In genomic region chr12:88472775-88473174, GRCh38 we compare ENCODE assay signal across 19 cellular contexts.
DNase-seq lines count a peak whose midpoint lies in the region; ATAC-seq and TF ChIP-seq lines count a peak whose summit lies in the region.
"Had no signal": no experiment of that assay in that cellular context is flagged by ENCODE, and none has a peak within 500 bp of the region (broad histone marks: within the 10 kb centered on the region; RNA-seq: fewer than 3 reads in every experiment).

No MANE protein-coding gene starts in this region.

- peaks cover 26% of the 10 kb centered on the region for H3K4me1 Mint-ChIP-seq in neural progenitor cell
- no peaks in the 10 kb centered on the region for H3K4me1 Mint-ChIP-seq in effector memory CD8-positive, alpha-beta T cell (ENCODE audit: low read depth in 2 of 2)
- H3K4me1 Mint-ChIP-seq in activated T-cell treated with anti-CD3 and anti-CD28 coated beads, Interleukin-2, amount 50 U/mL, for 4 hours (ENCODE audit: low read depth): no peaks in the 10 kb centered on the region
- H3K4me1 Mint-ChIP-seq: T-helper 17 cell had no signal

- H3K4me3 Mint-ChIP-seq in neural progenitor cell: no peak overlapping the region
- H3K4me3 Mint-ChIP-seq in effector memory CD8-positive, alpha-beta T cell: no peak overlapping the region
- no peak overlapping the region for H3K4me3 Mint-ChIP-seq in activated T-cell treated with anti-CD3 and anti-CD28 coated beads, Interleukin-2, amount 50 U/mL, for 4 hours
- H3K4me3 Mint-ChIP-seq: activated CD4-positive, alpha-beta memory T cell treated with anti-CD3 and anti-CD28 coated beads for 36 hours; activated T-cell treated with anti-CD3 and anti-CD28 coated beads, Interleukin-2, amount 50 U/mL, for 72 hours; T-helper 17 cell had no signal

- peaks cover 30% of the 10 kb centered on the region for H3K9me3 Mint-ChIP-seq in neural progenitor cell
- H3K9me3 Mint-ChIP-seq in effector memory CD8-positive, alpha-beta T cell: peaks cover 2 to 7% of the 10 kb centered on the region in 2 donors
- H3K9me3 Mint-ChIP-seq in activated T-cell treated with anti-CD3 and anti-CD28 coated beads, Interleukin-2, amount 50 U/mL, for 4 hours: peaks cover 7% of the 10 kb centered on the region
- H3K9me3 Mint-ChIP-seq: activated CD4-positive, alpha-beta memory T cell treated with anti-CD3 and anti-CD28 coated beads for 36 hours had no signal

- H2AFZ ChIP-seq in neural progenitor cell (replicated peaks): no peak overlapping the region

- no peaks in the 10 kb centered on the region for H3K9me3 ChIP-seq in neural progenitor cell (ENCODE audit: low read depth)

- H3K4me1 ChIP-seq in neural progenitor cell: peaks cover 33% of the 10 kb centered on the region

- no peak overlapping the region for H3K27ac ChIP-seq in neural progenitor cell

- H4K20me1 ChIP-seq in neural progenitor cell (ENCODE audit: low read depth): no peaks in the 10 kb centered on the region

- no peak overlapping the region for H3K4me3 ChIP-seq in neural progenitor cell

- no peaks in the 10 kb centered on the region for H3K36me3 ChIP-seq in neural progenitor cell

- H3K79me2 ChIP-seq in neural progenitor cell (ENCODE audit: low read depth): no peaks in the 10 kb centered on the region

- ATAC-seq in effector memory CD8-positive, alpha-beta T cell (replicated peaks): no peak
- ATAC-seq in activated T-cell treated with anti-CD3 and anti-CD28 coated beads, Interleukin-2, amount 50 U/mL, for 4 hours: no peak
- ATAC-seq: activated T-cell treated with anti-CD3 and anti-CD28 coated beads, Interleukin-2, amount 50 U/mL, for 72 hours; left ventricle myocardium superior; T-helper 17 cell had no signal

- peaks cover 5% of the 10 kb centered on the region for H3K36me3 Mint-ChIP-seq in neural progenitor cell
- no peaks in the 10 kb centered on the region for H3K36me3 Mint-ChIP-seq in effector memory CD8-positive, alpha-beta T cell (ENCODE audit: insufficient read depth)
- H3K36me3 Mint-ChIP-seq in activated T-cell treated with anti-CD3 and anti-CD28 coated beads, Interleukin-2, amount 50 U/mL, for 4 hours (ENCODE audit: insufficient read depth): no peaks in the 10 kb centered on the region
- H3K36me3 Mint-ChIP-seq: activated CD4-positive, alpha-beta memory T cell treated with anti-CD3 and anti-CD28 coated beads for 36 hours had no signal

- TF ChIP-seq CTCF in neural progenitor cell (IDR thresholded peaks at IDR 0.05): no peak

- H3K4me2 ChIP-seq in neural progenitor cell: peak overlapping the region; percentile 60

- H3F3A ChIP-seq in neural progenitor cell (ENCODE audit: low read depth): peaks cover 17% of the 10 kb centered on the region

- H3K27me3 Mint-ChIP-seq in neural progenitor cell (ENCODE audit: insufficient read depth, low read depth): peaks cover under 1% of the 10 kb centered on the region
- no peaks in the 10 kb centered on the region for H3K27me3 Mint-ChIP-seq in effector memory CD8-positive, alpha-beta T cell
- no peaks in the 10 kb centered on the region for H3K27me3 Mint-ChIP-seq in activated T-cell treated with anti-CD3 and anti-CD28 coated beads, Interleukin-2, amount 50 U/mL, for 4 hours (ENCODE audit: low read depth)
- H3K27me3 Mint-ChIP-seq: activated CD4-positive, alpha-beta memory T cell treated with anti-CD3 and anti-CD28 coated beads for 36 hours; T-helper 17 cell had no signal

- no peak overlapping the region for H3K9ac ChIP-seq in neural progenitor cell

- peak; percentile 63 for DNase-seq in EH (ENCODE audit: low read depth)
- peak; percentile 82 for DNase-seq in M059J (ENCODE audit: low read depth)
- peak; percentile 16 for DNase-seq in dermis blood vessel endothelial cell
- DNase-seq in neural progenitor cell (ENCODE audit: low spot score): no peak
- DNase-seq in NCI-H2107 (lab: John Stamatoyannopoulos, UW): no peak
- DNase-seq in effector memory CD8-positive, alpha-beta T cell: no peak
- no peak for DNase-seq in activated T-cell treated with anti-CD3 and anti-CD28 coated beads, Interleukin-2, amount 50 U/mL, for 4 hours
- DNase-seq: activated CD4-positive, alpha-beta memory T cell treated with anti-CD3 and anti-CD28 coated beads for 36 hours; activated T-cell treated with anti-CD3 and anti-CD28 coated beads, Interleukin-2, amount 50 U/mL, for 72 hours; central memory CD4-positive, alpha-beta T cell; effector memory CD4-positive, alpha-beta T cell; GOT3; left ventricle myocardium superior; NCI-H146; NCI-H2227 treated with DMSO at 0.1 percent for 48 hours; occipital lobe; SHP77; substantia nigra; T-helper 17 cell had no signal

- no peaks in the 10 kb centered on the region for H3K27me3 ChIP-seq in neural progenitor cell

- no peak overlapping the region for H3K27ac Mint-ChIP-seq in neural progenitor cell
- H3K27ac Mint-ChIP-seq in effector memory CD8-positive, alpha-beta T cell: no peak overlapping the region
- H3K27ac Mint-ChIP-seq: activated CD4-positive, alpha-beta memory T cell treated with anti-CD3 and anti-CD28 coated beads for 36 hours; activated T-cell treated with anti-CD3 and anti-CD28 coated beads, Interleukin-2, amount 50 U/mL, for 72 hours; T-helper 17 cell had no signal

Comparison
In these comparisons a context has a peak if more than half of its experiments do, and no peak if none do; other contexts are left out.
1. DNase-seq: peak in EH (single experiment), M059J (single experiment) and dermis blood vessel endothelial cell (single experiment); none in neural progenitor cell (single experiment), NCI-H2107 (single experiment), effector memory CD8-positive, alpha-beta T cell (0 of 3) and activated T-cell treated with anti-CD3 and anti-CD28 coated beads, Interleukin-2, amount 50 U/mL, for 4 hours (single experiment).